Comparison of ENCODE assay signal across 16 cellular contexts in genomic region chr6:144179237-144179636, GRCh38.
"Had no signal": no experiment of that assay in that cellular context is flagged by ENCODE, and none has a peak within 500 bp of the region (broad histone marks: within the 10 kb centered on the region; RNA-seq: fewer than 3 reads in every experiment).

No MANE protein-coding gene starts in this region.

- H3K4me3 ChIP-seq: neural progenitor cell, ovary, right lobe of liver, smooth muscle cell had no signal

- H3K9me3 ChIP-seq: ovary, right lobe of liver, SK-N-SH had no signal

- H3K36me3 Mint-ChIP-seq: brain, neural progenitor cell, WTC11 had no signal

- H3K4me1 ChIP-seq: foreskin keratinocyte, neural progenitor cell, right lobe of liver had no signal

- H3K36me3 ChIP-seq: neural progenitor cell, ovary, right lobe of liver had no signal

- H3K27me3 Mint-ChIP-seq: activated CD8-positive, alpha-beta memory T cell treated with anti-CD3 and anti-CD28 coated beads, Interleukin-2, amount 10 ng/mL, durations not matched to agents 7 days and 5 days; activated naive CD8-positive, alpha-beta T cell treated with anti-CD3 and anti-CD28 coated beads for 36 hours; T-cell had no signal

- ATAC-seq: foreskin keratinocyte, right lobe of liver, T-cell, WTC11 had no signal

- H3K4me1 Mint-ChIP-seq: brain had no signal

- H3K27ac Mint-ChIP-seq: activated naive CD8-positive, alpha-beta T cell treated with anti-CD3 and anti-CD28 coated beads for 36 hours; brain; neural progenitor cell; WTC11 had no signal

- DNase-seq: activated CD8-positive, alpha-beta memory T cell treated with anti-CD3 and anti-CD28 coated beads, Interleukin-2, amount 10 ng/mL, durations not matched to agents 7 days and 5 days; activated naive CD8-positive, alpha-beta T cell treated with anti-CD3 and anti-CD28 coated beads for 36 hours; central memory CD4-positive, alpha-beta T cell; cortex of kidney; effector memory CD4-positive, alpha-beta T cell; foreskin keratinocyte; head of caudate nucleus; ovary; right lobe of liver; SHP77; SK-N-SH; T-cell had no signal

- H3K4me3 Mint-ChIP-seq: activated CD8-positive, alpha-beta memory T cell treated with anti-CD3 and anti-CD28 coated beads, Interleukin-2, amount 10 ng/mL, durations not matched to agents 7 days and 5 days; activated naive CD8-positive, alpha-beta T cell treated with anti-CD3 and anti-CD28 coated beads for 36 hours; brain; neural progenitor cell; WTC11 had no signal

- H3K9me3 Mint-ChIP-seq: activated naive CD8-positive, alpha-beta T cell treated with anti-CD3 and anti-CD28 coated beads for 36 hours; brain; neural progenitor cell; WTC11 had no signal
